In genomic region chr12:4308334-4308960, GRCh38 we compare ENCODE assay signal across 8 cellular contexts. TPM values are rescaled to one million over a fixed set of nuclear protein-coding genes. Genes with fewer than 3 reads are reported as not detected.
A peak's percentile ranks its signal among the peaks of the same experiment; 100 is the strongest.
DNase-seq lines count a peak whose midpoint lies in the region; ATAC-seq and TF ChIP-seq lines count a peak whose summit lies in the region.
"Had no signal": no experiment of that assay in that cellular context is flagged by ENCODE, and none has a peak within 500 bp of the region (broad histone marks: within the 10 kb centered on the region; RNA-seq: fewer than 3 reads in every experiment).

No MANE protein-coding gene starts in this region.

- H3K27ac Mint-ChIP-seq in GM23338: peak overlapping the region; percentile 68

- H3K9me2 ChIP-seq in GM23338 (ENCODE audit: insufficient read depth) (no peaks in the 10 kb centered on the region), PC-9 (ENCODE audit: insufficient read depth) (no peaks in the 10 kb centered on the region)

- ATAC-seq in GM23338 (peak; percentile 5), foreskin keratinocyte (peak; percentile 43), HG03442 (IDR thresholded peaks at IDR 0.05; ENCODE audit: unreplicated experiment) (no peak)

- H3F3A ChIP-seq in GM23338 (replicated peaks; ENCODE audit: low read depth) (peaks cover 40% of the 10 kb centered on the region), PC-9 (ENCODE audit: insufficient read depth, low read depth) (no peaks in the 10 kb centered on the region)

- H3K4me3 ChIP-seq in GM23338 (no peak overlapping the region), PC-9 (0 out of 2 replicates have a peak overlapping the region, but pooled peaks have one; percentile 23), rectal smooth muscle tissue (ENCODE audit: low read length) (peak overlapping the region; percentile 14)
- H3K4me3 ChIP-seq: ascending aorta had no signal

- peaks cover 12% of the 10 kb centered on the region; the same call in 1 of the 2 replicates for H4K20me1 ChIP-seq in GM23338 (replicated peaks; ENCODE audit: insufficient read depth)
- no peaks in the 10 kb centered on the region for H4K20me1 ChIP-seq in PC-9 (ENCODE audit: insufficient read depth)

- intact Hi-C loops in PC-9 (cut with micrococcal nuclease; ENCODE audit: unreplicated experiment): loop anchor here (1.0 to 5.0 kb wide), 5 partner anchors 12 to 694 kb away; no protein-coding TSS in a partner anchor

- TSS peak; percentile 78 for BruUV-seq in PC-9 (replicated peaks; lab: Mats Ljungman, UMichigan)

- H2AFZ ChIP-seq in GM23338 (no peak overlapping the region), PC-9 (no peak overlapping the region; the same call in 1 of the 2 replicates)

- DNase-seq in GM23338 (ENCODE audit: low spot score) (peak; percentile 36), PC-9 (peak; percentile 44 to 67), foreskin keratinocyte (peak in 1 of 2 donors; percentile 60), AG08395 (ENCODE audit: low spot score) (no peak), OCI-M2 (lab: John Stamatoyannopoulos, UW; ENCODE audit: unreplicated experiment) (no peak)

- no peaks in the 10 kb centered on the region for H3K27me3 ChIP-seq in GM23338 (ENCODE audit: insufficient read depth)
- peaks cover 38% of the 10 kb centered on the region for H3K27me3 ChIP-seq in PC-9 (ENCODE audit: insufficient read depth, low read depth)
- H3K27me3 ChIP-seq in foreskin keratinocyte: no peaks in the 10 kb centered on the region
- H3K27me3 ChIP-seq in rectal smooth muscle tissue (ENCODE audit: control insufficient read depth, insufficient read depth, low read length): no peaks in the 10 kb centered on the region
- H3K27me3 ChIP-seq: ascending aorta had no signal

- CTCF ChIA-PET in PC-9 (lab: Charles Lee): interaction anchor here (0.7 to 0.8 kb wide), 2 partner anchors 12 to 219 kb away, joined by 3 to 7 read pairs; no protein-coding TSS in a partner anchor

- H3K9ac ChIP-seq in rectal smooth muscle tissue (ENCODE audit: low read length): no peak overlapping the region

- TF ChIP-seq CTCF in GM23338 (conservative IDR thresholded peaks at IDR 0.05; ENCODE audit: low read depth in 2 of 2) (no peak), PC-9 (conservative IDR thresholded peaks at IDR 0.05) (no peak), foreskin keratinocyte (conservative IDR thresholded peaks at IDR 0.05) (no peak)

- H3K27ac ChIP-seq in GM23338 (ENCODE audit: low read depth) (peak overlapping the region; percentile 83), PC-9 (no peak overlapping the region), foreskin keratinocyte (peak overlapping the region; percentile 20), rectal smooth muscle tissue (ENCODE audit: low read depth, low read length) (peak overlapping the region; percentile 38)
- H3K27ac ChIP-seq: ascending aorta had no signal

- no peaks in the 10 kb centered on the region for H3K9me3 ChIP-seq in PC-9 (ENCODE audit: insufficient read depth, low read depth)
- H3K9me3 ChIP-seq: ascending aorta had no signal

- no peaks in the 10 kb centered on the region; the same call in 2 of the 3 replicates for H3K9me3 Mint-ChIP-seq in GM23338

- peaks cover 4% of the 10 kb centered on the region; the same call in 1 of the 2 replicates for H3K36me3 ChIP-seq in GM23338 (ENCODE audit: insufficient read depth)
- H3K36me3 ChIP-seq in PC-9 (ENCODE audit: low read depth): no peaks in the 10 kb centered on the region
- H3K36me3 ChIP-seq in rectal smooth muscle tissue (ENCODE audit: control insufficient read depth, insufficient read depth, low read length): peaks cover 3% of the 10 kb centered on the region

- peaks cover 31% of the 10 kb centered on the region for H3K4me1 Mint-ChIP-seq in GM23338

- peak overlapping the region; percentile 68; the same call in 1 of the 3 replicates for H3K4me3 Mint-ChIP-seq in GM23338

- peaks cover 12% of the 10 kb centered on the region for H3K27me3 Mint-ChIP-seq in GM23338 (ENCODE audit: insufficient read depth, low read depth, poor library complexity)

- H3K4me1 ChIP-seq in GM23338 (ENCODE audit: insufficient read depth) (peaks cover 24% of the 10 kb centered on the region), PC-9 (replicated peaks; ENCODE audit: insufficient read depth) (peaks cover 10% of the 10 kb centered on the region; the same call in 1 of the 2 replicates), foreskin keratinocyte (peaks cover 9% of the 10 kb centered on the region), rectal smooth muscle tissue (ENCODE audit: control insufficient read depth, insufficient read depth, low read length) (peaks cover 17% of the 10 kb centered on the region)

- H3K79me2 ChIP-seq in GM23338 (replicated peaks; ENCODE audit: insufficient read depth) (no peaks in the 10 kb centered on the region), PC-9 (ENCODE audit: low read depth) (no peaks in the 10 kb centered on the region)

- H3K4me2 ChIP-seq in GM23338: peak overlapping the region; percentile 53
- peak overlapping the region; percentile 65 for H3K4me2 ChIP-seq in PC-9

- peaks cover 38% of the 10 kb centered on the region for H3K36me3 Mint-ChIP-seq in GM23338 (ENCODE audit: low read depth)

- POLR2A ChIA-PET in PC-9 (lab: Charles Lee; ENCODE audit: unreplicated experiment): no interaction called here

TF ChIP-seq in GM23338, 12 proteins besides CTCF, POLR2A, EP300 and RAD21 (continues in another document):
- no peak for TF ChIP-seq POLR2AphosphoS5 (IDR thresholded peaks at IDR 0.05; ENCODE audit: low read depth)
- no peak for TF ChIP-seq EZH2phosphoT487 (IDR thresholded peaks at IDR 0.05; ENCODE audit: unreplicated experiment)
- no peak for TF ChIP-seq JUNB (IDR thresholded peaks at IDR 0.05; ENCODE audit: unreplicated experiment)
- no peak for TF ChIP-seq NANOG (IDR thresholded peaks at IDR 0.05; ENCODE audit: borderline replicate concordance)
- no peak for TF ChIP-seq REST (IDR thresholded peaks at IDR 0.05; ENCODE audit: unreplicated experiment)
- TF ChIP-seq ZNF331 (CRISPR knock-in tag; IDR thresholded peaks at IDR 0.05; ENCODE audit: low read depth): no peak
- no peak for TF ChIP-seq ETS1 (IDR thresholded peaks at IDR 0.05)
- TF ChIP-seq STAT1 (IDR thresholded peaks at IDR 0.05; ENCODE audit: unreplicated experiment): no peak
- TF ChIP-seq CREB1 (CRISPR knock-in tag; IDR thresholded peaks at IDR 0.05; ENCODE audit: low read depth): no peak
- TF ChIP-seq ZNF114 (CRISPR knock-in tag; IDR thresholded peaks at IDR 0.05): no peak

RNA-seq across cellular contexts. Expression of gene TIGAR, which starts 12.6 kb away (rescaled TPM):
- total RNA-seq in GM23338 (2014; rRNA removed; shearing (Covaris generic)): 10.4 and 17.0 TPM in 2 replicates
- polyA plus RNA-seq in GM23338 (2016; fragmentation: Nextera tagmentation; extraction: Ambion mirVana) (9.3 and 13.3 TPM in 2 replicates), foreskin keratinocyte (17.1 and 20.7 TPM in 2 replicates)
- total RNA-seq in PC-9 (2021) (9.0 and 13.2 TPM in 2 replicates), foreskin keratinocyte (20.8 and 24.7 TPM in 2 replicates)

RNA-seq across cellular contexts. Expression of gene CCND2, which starts 34.9 kb away (rescaled TPM):
- 208 and 224 TPM in 2 replicates for total RNA-seq in GM23338 (2014; rRNA removed; shearing (Covaris generic))
- 70.1 and 75.6 TPM in 2 replicates for polyA plus RNA-seq in GM23338 (2016; fragmentation: Nextera tagmentation; extraction: Ambion mirVana)
- total RNA-seq in PC-9 (2021): 0.09 TPM in 1 of 2 replicates, not detected in the other
- total RNA-seq in foreskin keratinocyte: 372 and 386 TPM in 2 replicates
- polyA plus RNA-seq in foreskin keratinocyte: 74.0 and 87.4 TPM in 2 replicates

Comparison
In these comparisons a context has a peak if more than half of its experiments do, and no peak if none do; other contexts are left out.
1. DNase-seq: peak in GM23338 (single experiment) and PC-9 (2 of 2); none in AG08395 (single experiment) and OCI-M2 (single experiment).
2. RNA of gene CCND2, which starts 34.9 kb away (total RNA-seq): 372 to 386 TPM in foreskin keratinocyte and 208 to 224 TPM in GM23338; 0.09 TPM in PC-9; every median in the first group is over 100 times any median in the second.